In the genomic region with DNA sequence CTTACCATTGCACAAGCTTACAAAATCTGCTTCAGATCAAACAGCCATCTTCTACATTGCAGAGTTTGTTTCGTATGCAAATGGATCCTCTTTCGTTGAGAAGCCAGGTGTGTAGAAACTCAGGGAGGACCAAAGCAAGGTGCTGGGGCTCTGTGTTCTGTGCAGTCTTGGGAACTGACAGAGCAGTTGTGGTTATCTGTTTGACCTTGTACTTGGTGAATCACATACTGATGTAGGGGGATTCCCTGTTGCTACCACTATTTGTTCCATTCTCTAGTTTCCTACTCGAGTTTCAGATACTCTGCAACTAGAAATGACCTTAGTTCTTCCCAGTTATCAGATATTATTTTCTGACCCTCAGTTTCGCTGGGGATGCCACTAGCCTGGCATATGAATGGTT, we compare ENCODE assay signal across 10 cellular contexts.
DNase-seq lines count a peak whose midpoint lies in the region; ATAC-seq and TF ChIP-seq lines count a peak whose summit lies in the region.
"Had no signal": no experiment of that assay in that cellular context is flagged by ENCODE, and none has a peak within 500 bp of the region (broad histone marks: within the 10 kb centered on the region; RNA-seq: fewer than 3 reads in every experiment).

No MANE protein-coding gene starts in this region.

- no peak overlapping the region for H3K4me3 Mint-ChIP-seq in activated naive CD8-positive, alpha-beta T cell treated with anti-CD3 and anti-CD28 coated beads, Interleukin-2, amount 50 U/mL, for 24 hours
- peak overlapping the region in 2 of 5 donors; percentile 50 to 72 for H3K4me3 Mint-ChIP-seq in immature natural killer cell
- H3K4me3 Mint-ChIP-seq: dendritic cell treated with granulocyte-macrophage colony-stimulating factor and Interleukin-4, amounts not matched to agents 40 ng/mL and 50 ng/mL, for 4 days had no signal

- peaks cover 21% of the 10 kb centered on the region for H3K4me1 Mint-ChIP-seq in activated naive CD8-positive, alpha-beta T cell treated with anti-CD3 and anti-CD28 coated beads, Interleukin-2, amount 50 U/mL, for 24 hours
- peaks cover 15 to 17% of the 10 kb centered on the region in 2 donors for H3K4me1 Mint-ChIP-seq in immature natural killer cell

- DNase-seq in activated naive CD8-positive, alpha-beta T cell treated with anti-CD3 and anti-CD28 coated beads, Interleukin-2, amount 50 U/mL, for 24 hours = no peak
- no peak for DNase-seq in dedifferentiated amniotic fluid mesenchymal stem cell (ENCODE audit: extremely low spot score)
- DNase-seq in activated effector memory CD4-positive, alpha-beta T cell treated with anti-CD3 and anti-CD28 coated beads, Interleukin-2, amount 50 U/mL, for 16 hours = no peak
- DNase-seq in NCI-H748 treated with DMSO at 0.1 percent for 48 hours (lab: John Stamatoyannopoulos, UW) = no peak
- no peak for DNase-seq in immature natural killer cell

- peaks cover 27% of the 10 kb centered on the region for H3K9me3 Mint-ChIP-seq in activated naive CD8-positive, alpha-beta T cell treated with anti-CD3 and anti-CD28 coated beads, Interleukin-2, amount 50 U/mL, for 24 hours
- peaks cover 3 to 18% (median 12%) of the 10 kb centered on the region in 6 donors for H3K9me3 Mint-ChIP-seq in immature natural killer cell

- peak; percentile 99 for ATAC-seq in GM18505 (IDR thresholded peaks at IDR 0.05; ENCODE audit: unreplicated experiment)
- ATAC-seq in GM19455 (IDR thresholded peaks at IDR 0.05; ENCODE audit: unreplicated experiment) = peak; percentile 98
- peak; percentile 99 for ATAC-seq in HG03060 (IDR thresholded peaks at IDR 0.05; ENCODE audit: low read depth, unreplicated experiment)
- ATAC-seq in activated naive CD8-positive, alpha-beta T cell treated with anti-CD3 and anti-CD28 coated beads, Interleukin-2, amount 50 U/mL, for 24 hours = peak; percentile 98
- ATAC-seq: K562 had no signal

- H3K27me3 Mint-ChIP-seq in activated naive CD8-positive, alpha-beta T cell treated with anti-CD3 and anti-CD28 coated beads, Interleukin-2, amount 50 U/mL, for 24 hours = peaks cover 5% of the 10 kb centered on the region
- peaks cover 2 to 6% (median 3%) of the 10 kb centered on the region in 3 donors for H3K27me3 Mint-ChIP-seq in immature natural killer cell (ENCODE audit: low read depth in 3 of 3)

- TF ChIP-seq POLR2A in GM18505 (IDR thresholded peaks at IDR 0.05; ENCODE audit: borderline replicate concordance, extremely low read depth, insufficient read depth, insufficient read length) = no peak

- H3K27ac Mint-ChIP-seq in activated naive CD8-positive, alpha-beta T cell treated with anti-CD3 and anti-CD28 coated beads, Interleukin-2, amount 50 U/mL, for 24 hours = no peak overlapping the region
- H3K27ac Mint-ChIP-seq in immature natural killer cell = no peak overlapping the region
- H3K27ac Mint-ChIP-seq: dendritic cell treated with granulocyte-macrophage colony-stimulating factor and Interleukin-4, amounts not matched to agents 40 ng/mL and 50 ng/mL, for 4 days had no signal

- H3K36me3 Mint-ChIP-seq in activated naive CD8-positive, alpha-beta T cell treated with anti-CD3 and anti-CD28 coated beads, Interleukin-2, amount 50 U/mL, for 24 hours (ENCODE audit: low read depth) = peaks cover 8% of the 10 kb centered on the region
- peaks cover 0 to 14% (median 0%) of the 10 kb centered on the region in 3 donors for H3K36me3 Mint-ChIP-seq in immature natural killer cell
